ENCODE assay signal across 8 cellular contexts in the genomic region with DNA sequence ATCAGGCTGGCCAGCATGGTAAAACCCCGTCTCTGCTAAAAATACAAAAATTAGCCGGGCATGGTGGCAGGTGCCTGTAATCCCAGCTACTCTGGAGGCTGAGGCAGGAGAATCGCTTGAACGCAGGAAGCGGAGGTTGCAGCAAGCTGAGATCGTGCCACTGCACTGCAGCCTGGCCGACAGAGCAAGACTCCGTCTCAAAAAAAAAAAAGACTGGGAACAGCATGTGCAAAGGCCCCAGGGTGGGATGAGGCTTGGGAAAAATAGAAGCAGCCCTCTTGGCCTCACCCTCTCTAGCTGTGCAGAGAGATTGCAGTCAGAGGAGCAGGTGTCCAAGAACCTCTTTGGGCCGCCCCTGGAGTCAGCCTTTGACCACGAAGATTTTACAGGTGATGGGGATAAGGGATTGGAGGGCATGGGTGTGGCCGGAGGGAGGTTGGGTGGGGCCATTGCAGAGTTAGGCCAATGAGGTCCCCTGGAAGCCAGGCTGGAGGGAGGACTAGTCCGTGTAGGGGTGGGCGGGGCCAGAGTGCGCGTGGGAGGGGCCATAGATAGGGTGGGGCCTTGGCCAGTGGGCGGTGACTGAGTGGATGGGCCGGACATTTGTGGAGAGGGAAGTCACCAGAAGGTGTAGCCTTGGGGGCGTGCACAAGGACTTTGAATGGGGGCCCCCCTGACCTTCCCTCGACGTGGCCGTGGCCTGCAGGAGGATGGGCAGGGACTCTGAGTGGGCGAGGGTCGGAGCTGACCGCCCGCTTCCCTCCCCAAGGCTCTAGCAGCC. TPM values are rescaled to one million over a fixed set of nuclear protein-coding genes. Genes with fewer than 3 reads are reported as not detected.
DNase-seq lines count a peak whose midpoint lies in the region; ATAC-seq and TF ChIP-seq lines count a peak whose summit lies in the region.

No MANE protein-coding gene starts in this region.

- H3K18ac ChIP-seq in neuronal stem cell (ENCODE audit: low read length), result peak overlapping the region; percentile 95

- WGBS in neuronal stem cell (ENCODE audit: extremely low coverage in 2 of 2, insufficient read length in 2 of 2, insufficient replicate concordance in 1 of 2), 2 donors, result no CpG with 5 or more reads among the region's 25 CpGs

- peak overlapping the region; percentile 21 for H2BK120ac ChIP-seq in neuronal stem cell (ENCODE audit: low read depth, low read length)

- H3K9ac ChIP-seq in HUES48 (ENCODE audit: low read depth, low read length) (no peak overlapping the region), neuronal stem cell (ENCODE audit: low read depth, low read length, poor library complexity) (peak overlapping the region; percentile 60)

- H3K27ac ChIP-seq in HUES48 (ENCODE audit: low read depth, low read length) (no peak overlapping the region), neuronal stem cell (replicated peaks; ENCODE audit: low read length) (no peak overlapping the region)

- no peaks in the 10 kb centered on the region for H3K27me3 ChIP-seq in HUES48 (ENCODE audit: control insufficient read depth, insufficient read depth, low read length)
- no peaks in the 10 kb centered on the region for H3K27me3 ChIP-seq in neuronal stem cell (ENCODE audit: control insufficient read depth in 3 of 3, insufficient read depth in 3 of 3, low read depth in 1 of 3, low read length in 3 of 3)

- no peak overlapping the region for H4K91ac ChIP-seq in neuronal stem cell (ENCODE audit: low read depth, low read length, poor library complexity)

- DNase-seq in AG20443 (ENCODE audit: low spot score) (peak; percentile 70), WTC11 (ENCODE audit: low spot score) (peak; percentile 96), neuronal stem cell (ENCODE audit: low spot score) (peak; percentile 54)

- no peak for TF ChIP-seq CTCF in WTC11 (IDR thresholded peaks at IDR 0.05)

- H3K4ac ChIP-seq in neuronal stem cell (ENCODE audit: low read length), result no peak overlapping the region

- no peak overlapping the region for H2BK12ac ChIP-seq in neuronal stem cell (ENCODE audit: low read length)

- H3K4me3 Mint-ChIP-seq in WTC11, result peak overlapping the region; percentile 83

- H2BK15ac ChIP-seq in neuronal stem cell (ENCODE audit: low read length), result peak overlapping the region; percentile 99

- peaks cover 10% of the 10 kb centered on the region for H3K36me3 Mint-ChIP-seq in WTC11

- H3K4me2 ChIP-seq in neuronal stem cell (ENCODE audit: insufficient read depth, low read length, poor library complexity, severe bottlenecking), result peak overlapping the region; percentile 59

- H3K4me1 ChIP-seq in HUES48 (ENCODE audit: control insufficient read depth, insufficient read depth, low read length), result no peaks in the 10 kb centered on the region
- peaks cover 5 to 14% of the 10 kb centered on the region in 2 donors for H3K4me1 ChIP-seq in neuronal stem cell (ENCODE audit: control insufficient read depth in 2 of 2, insufficient read depth in 1 of 2, low read depth in 1 of 2, low read length in 2 of 2)

- H3K4me3 ChIP-seq in HUES48 (ENCODE audit: low read depth, low read length) (peak overlapping the region; percentile 67), neuronal stem cell (ENCODE audit: low read length in 2 of 2) (peak overlapping the region in 1 of 2 donors; percentile 75)

- H2BK5ac ChIP-seq in neuronal stem cell (ENCODE audit: low read length), result peak overlapping the region; percentile 82

- no peaks in the 10 kb centered on the region for H3K9me3 Mint-ChIP-seq in WTC11

- no peaks in the 10 kb centered on the region; the same call in 1 of the 2 replicates for H3K27me3 Mint-ChIP-seq in WTC11 (ENCODE audit: low read depth)

- H3K79me1 ChIP-seq in neuronal stem cell (ENCODE audit: low read depth, low read length), result peaks cover 2% of the 10 kb centered on the region

- H3K14ac ChIP-seq in neuronal stem cell (ENCODE audit: low read length), result peak overlapping the region; percentile 56

- peaks cover 11% of the 10 kb centered on the region for H3K4me1 Mint-ChIP-seq in WTC11

- no peak overlapping the region for H4K8ac ChIP-seq in neuronal stem cell (ENCODE audit: low read depth, low read length)

- no peak overlapping the region for H2AFZ ChIP-seq in neuronal stem cell (ENCODE audit: low read length)

- ATAC-seq in WTC11 (peak; percentile 92), esophagus mucosa (peak; percentile 56), HG02623 (IDR thresholded peaks at IDR 0.05; ENCODE audit: unreplicated experiment) (no peak), GM21447 (IDR thresholded peaks at IDR 0.05; ENCODE audit: unreplicated experiment) (no peak), GM18520 (IDR thresholded peaks at IDR 0.05; ENCODE audit: unreplicated experiment) (no peak)

- CTCF ChIA-PET in WTC11 (lab: Charles Lee), result interaction anchor here (0.6 to 2.7 kb wide), 6 partner anchors 11 to 240 kb away, joined by 3 to 6 read pairs (median 4); no protein-coding TSS in a partner anchor

- H3K27ac Mint-ChIP-seq in WTC11, result no peak overlapping the region

- peak overlapping the region; percentile 95 for H3K23ac ChIP-seq in neuronal stem cell (ENCODE audit: low read depth, low read length, poor library complexity)

- POLR2A ChIA-PET in WTC11 (lab: Charles Lee), result interaction anchor here (0.7 kb wide), 1 partner anchor 210 kb away, joined by 8 read pairs; no protein-coding TSS in a partner anchor

- no peak overlapping the region for H2AK5ac ChIP-seq in neuronal stem cell (ENCODE audit: low read depth, low read length)

- peaks cover 9% of the 10 kb centered on the region for H3K36me3 ChIP-seq in HUES48 (ENCODE audit: control insufficient read depth, insufficient read depth, low read length)
- H3K36me3 ChIP-seq in neuronal stem cell (replicated peaks in 1 of 2; ENCODE audit: control insufficient read depth in 2 of 2, insufficient read depth in 2 of 2, low read length in 2 of 2), result peaks cover 0 to 3% of the 10 kb centered on the region in 2 donors

- H3K9me3 ChIP-seq in HUES48 (ENCODE audit: control insufficient read depth, insufficient read depth, low read length) (no peaks in the 10 kb centered on the region), neuronal stem cell (replicated peaks in 1 of 2; ENCODE audit: control insufficient read depth in 2 of 2, insufficient read depth in 1 of 2, low read depth in 1 of 2, low read length in 2 of 2) (no peaks in the 10 kb centered on the region)

TF ChIP-seq in WTC11, 78 proteins besides CTCF, POLR2A, EP300 and RAD21 (continues in another document):
- TF ChIP-seq, protein P1, sequence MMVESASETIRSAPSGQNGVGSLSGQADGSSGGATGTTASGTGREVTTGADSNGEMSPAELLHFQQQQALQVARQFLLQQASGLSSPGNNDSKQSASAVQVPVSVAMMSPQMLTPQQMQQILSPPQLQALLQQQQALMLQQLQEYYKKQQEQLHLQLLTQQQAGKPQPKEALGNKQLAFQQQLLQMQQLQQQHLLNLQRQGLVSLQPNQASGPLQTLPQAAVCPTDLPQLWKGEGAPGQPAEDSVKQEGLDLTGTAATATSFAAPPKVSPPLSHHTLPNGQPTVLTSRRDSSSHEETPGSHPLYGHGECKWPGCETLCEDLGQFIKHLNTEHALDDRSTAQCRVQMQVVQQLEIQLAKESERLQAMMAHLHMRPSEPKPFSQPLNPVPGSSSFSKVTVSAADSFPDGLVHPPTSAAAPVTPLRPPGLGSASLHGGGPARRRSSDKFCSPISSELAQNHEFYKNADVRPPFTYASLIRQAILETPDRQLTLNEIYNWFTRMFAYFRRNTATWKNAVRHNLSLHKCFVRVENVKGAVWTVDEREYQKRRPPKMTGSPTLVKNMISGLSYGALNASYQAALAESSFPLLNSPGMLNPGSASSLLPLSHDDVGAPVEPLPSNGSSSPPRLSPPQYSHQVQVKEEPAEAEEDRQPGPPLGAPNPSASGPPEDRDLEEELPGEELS (CRISPR knock-in tag; IDR thresholded peaks at IDR 0.05), result no peak
- TF ChIP-seq NFATC4 (CRISPR knock-in tag; IDR thresholded peaks at IDR 0.05), result no peak
- TF ChIP-seq, protein P2, sequence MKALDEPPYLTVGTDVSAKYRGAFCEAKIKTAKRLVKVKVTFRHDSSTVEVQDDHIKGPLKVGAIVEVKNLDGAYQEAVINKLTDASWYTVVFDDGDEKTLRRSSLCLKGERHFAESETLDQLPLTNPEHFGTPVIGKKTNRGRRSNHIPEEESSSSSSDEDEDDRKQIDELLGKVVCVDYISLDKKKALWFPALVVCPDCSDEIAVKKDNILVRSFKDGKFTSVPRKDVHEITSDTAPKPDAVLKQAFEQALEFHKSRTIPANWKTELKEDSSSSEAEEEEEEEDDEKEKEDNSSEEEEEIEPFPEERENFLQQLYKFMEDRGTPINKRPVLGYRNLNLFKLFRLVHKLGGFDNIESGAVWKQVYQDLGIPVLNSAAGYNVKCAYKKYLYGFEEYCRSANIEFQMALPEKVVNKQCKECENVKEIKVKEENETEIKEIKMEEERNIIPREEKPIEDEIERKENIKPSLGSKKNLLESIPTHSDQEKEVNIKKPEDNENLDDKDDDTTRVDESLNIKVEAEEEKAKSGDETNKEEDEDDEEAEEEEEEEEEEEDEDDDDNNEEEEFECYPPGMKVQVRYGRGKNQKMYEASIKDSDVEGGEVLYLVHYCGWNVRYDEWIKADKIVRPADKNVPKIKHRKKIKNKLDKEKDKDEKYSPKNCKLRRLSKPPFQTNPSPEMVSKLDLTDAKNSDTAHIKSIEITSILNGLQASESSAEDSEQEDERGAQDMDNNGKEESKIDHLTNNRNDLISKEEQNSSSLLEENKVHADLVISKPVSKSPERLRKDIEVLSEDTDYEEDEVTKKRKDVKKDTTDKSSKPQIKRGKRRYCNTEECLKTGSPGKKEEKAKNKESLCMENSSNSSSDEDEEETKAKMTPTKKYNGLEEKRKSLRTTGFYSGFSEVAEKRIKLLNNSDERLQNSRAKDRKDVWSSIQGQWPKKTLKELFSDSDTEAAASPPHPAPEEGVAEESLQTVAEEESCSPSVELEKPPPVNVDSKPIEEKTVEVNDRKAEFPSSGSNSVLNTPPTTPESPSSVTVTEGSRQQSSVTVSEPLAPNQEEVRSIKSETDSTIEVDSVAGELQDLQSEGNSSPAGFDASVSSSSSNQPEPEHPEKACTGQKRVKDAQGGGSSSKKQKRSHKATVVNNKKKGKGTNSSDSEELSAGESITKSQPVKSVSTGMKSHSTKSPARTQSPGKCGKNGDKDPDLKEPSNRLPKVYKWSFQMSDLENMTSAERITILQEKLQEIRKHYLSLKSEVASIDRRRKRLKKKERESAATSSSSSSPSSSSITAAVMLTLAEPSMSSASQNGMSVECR (CRISPR knock-in tag; IDR thresholded peaks at IDR 0.05; ENCODE audit: borderline replicate concordance), result no peak
- no peak for TF ChIP-seq CBFB (CRISPR knock-in tag; IDR thresholded peaks at IDR 0.05; ENCODE audit: low read depth)

RNA-seq across cellular contexts. Expression of a gene that starts 16.9 kb away (rescaled TPM):
- total RNA-seq in WTC11 (2021) (1.2 to 1.9 TPM (median 1.3 TPM) in 3 replicates), esophagus mucosa (19.4 TPM)
- 0.03 TPM for polyA plus RNA-seq in neuronal stem cell (2013, experiment 1 of 2)
- not detected for polyA plus RNA-seq in neuronal stem cell (2013, experiment 2 of 2)

RNA-seq across cellular contexts. Expression of a gene that starts 26.8 kb away (rescaled TPM):
- 22.8 to 26.8 TPM (median 25.1 TPM) in 3 replicates for total RNA-seq in WTC11 (2021)
- total RNA-seq in esophagus mucosa, result 0.76 TPM
- polyA plus RNA-seq in neuronal stem cell (2013, experiment 1 of 2), result 18.3 TPM
- polyA plus RNA-seq in neuronal stem cell (2013, experiment 2 of 2), result 18.1 TPM

RNA-seq across cellular contexts. Expression of a gene that starts 43.3 kb away (rescaled TPM):
- 0.79 to 1.2 TPM (median 1.2 TPM) in 3 replicates for total RNA-seq in WTC11 (2021)
- total RNA-seq in esophagus mucosa, result not detected
- 2.2 TPM for polyA plus RNA-seq in neuronal stem cell (2013, experiment 1 of 2)
- polyA plus RNA-seq in neuronal stem cell (2013, experiment 2 of 2), result 1.8 TPM

RNA-seq across cellular contexts. Expression of a gene that starts 58.8 kb away (rescaled TPM):
- total RNA-seq in WTC11 (2021) (115 to 124 TPM (median 120 TPM) in 3 replicates), esophagus mucosa (16.9 TPM)
- 35.5 TPM for polyA plus RNA-seq in neuronal stem cell (2013, experiment 1 of 2)
- polyA plus RNA-seq in neuronal stem cell (2013, experiment 2 of 2), result 35.9 TPM

Comparison
In these comparisons a context has a peak if more than half of its experiments do, and no peak if none do; other contexts are left out.
1. ATAC-seq: peak in WTC11 (single experiment) and esophagus mucosa (single experiment); none in HG02623 (single experiment), GM21447 (single experiment) and GM18520 (single experiment).
2. RNA of a gene that starts 26.8 kb away (total RNA-seq): 22.8 to 26.8 TPM in WTC11; 0.76 TPM in esophagus mucosa (single experiment); every median in the first group is over 10 times any median in the second.
3. Peak in every context shown above with its lines, with median percentiles within 50 percentile points of each other: DNase-seq.